ENCODE assay signal across 10 cellular contexts in the genomic region with DNA sequence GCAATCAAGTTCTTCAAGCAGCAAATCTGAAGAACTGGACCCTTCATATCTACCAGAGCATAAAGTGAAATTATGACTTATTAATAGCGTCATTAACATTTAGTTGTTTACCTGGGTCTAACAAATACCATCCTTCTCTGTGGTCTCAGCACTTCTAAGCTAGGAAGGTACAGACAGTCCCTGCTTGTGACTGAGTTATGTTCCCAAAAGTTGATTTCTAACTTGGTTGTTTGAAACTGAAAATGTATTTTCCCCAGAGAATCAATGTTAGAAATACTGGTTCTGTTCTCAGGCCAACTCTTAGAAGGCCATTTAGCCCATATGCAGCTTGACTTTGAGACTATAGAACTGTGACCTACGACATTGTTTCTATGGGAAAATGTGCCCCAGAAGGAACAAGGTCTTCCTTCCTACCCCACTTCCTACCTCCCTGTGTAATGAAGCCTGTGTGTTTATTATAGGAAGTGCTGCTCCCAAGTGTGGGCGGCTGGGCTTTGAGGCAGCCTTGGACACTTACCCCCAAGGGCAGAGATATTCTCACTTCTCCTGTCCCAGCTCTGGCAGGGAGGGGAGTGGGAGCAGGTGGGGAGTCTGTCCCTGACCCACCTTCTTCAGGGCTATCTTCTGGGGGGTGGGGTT. TPM values are rescaled to one million over a fixed set of nuclear protein-coding genes. Genes with fewer than 3 reads are reported as not detected.
DNase-seq lines count a peak whose midpoint lies in the region; ATAC-seq and TF ChIP-seq lines count a peak whose summit lies in the region.
"Had no signal": no experiment of that assay in that cellular context is flagged by ENCODE, and none has a peak within 500 bp of the region (broad histone marks: within the 10 kb centered on the region; RNA-seq: fewer than 3 reads in every experiment).

No MANE protein-coding gene starts in this region.

- CTCF ChIA-PET in HEK293 (lab: Yijun Ruan, JAX) = no interaction called here

- H3K4me3 ChIP-seq in HEK293 (ENCODE audit: low read depth, low read length) = no peak overlapping the region
- H3K4me3 ChIP-seq in Loucy (ENCODE audit: low read length, poor library complexity, severe bottlenecking) = no peak overlapping the region
- no peak overlapping the region for H3K4me3 ChIP-seq in mucosa of descending colon
- H3K4me3 ChIP-seq in smooth muscle cell = no peak overlapping the region

- no peaks in the 10 kb centered on the region for H4K20me1 ChIP-seq in Loucy (ENCODE audit: insufficient read depth, low read length, poor library complexity, severe bottlenecking)
- H4K20me1 ChIP-seq in smooth muscle cell (ENCODE audit: low read depth) = no peaks in the 10 kb centered on the region

- intact Hi-C loops in mucosa of descending colon (cut with DNase I, micrococcal nuclease) = no loop called here

- H3K9ac ChIP-seq in Loucy (ENCODE audit: low read depth, low read length, poor library complexity, severe bottlenecking) (no peak overlapping the region), smooth muscle cell (ENCODE audit: low read depth) (no peak overlapping the region)

- H3K36me3 ChIP-seq in HEK293 (ENCODE audit: control insufficient read depth in 2 of 2, insufficient read depth in 1 of 2, low read length in 2 of 2) (no peaks in the 10 kb centered on the region), Loucy (ENCODE audit: insufficient read depth, low read length) (no peaks in the 10 kb centered on the region), mucosa of descending colon (ENCODE audit: low read depth) (no peaks in the 10 kb centered on the region), smooth muscle cell (ENCODE audit: low read depth) (no peaks in the 10 kb centered on the region)

- H3K27ac ChIP-seq in HEK293 (ENCODE audit: extremely low read depth, low read depth, low read length) (no peak overlapping the region), smooth muscle cell (ENCODE audit: low read depth) (no peak overlapping the region)
- H3K27ac ChIP-seq: 22Rv1 had no signal

- peak; percentile 21 for ATAC-seq in mucosa of descending colon
- ATAC-seq: WTC11 had no signal

- H3K9me2 ChIP-seq in Loucy (replicated peaks; ENCODE audit: low read depth, low read length) = no peaks in the 10 kb centered on the region

- TF ChIP-seq CTCF in HEK293 (tag by site-specific recombination; IDR thresholded peaks at IDR 0.05) (no peak), Loucy (conservative IDR thresholded peaks at IDR 0.05; ENCODE audit: low read length) (no peak), mucosa of descending colon (IDR thresholded peaks at IDR 0.05) (no peak), smooth muscle cell (IDR thresholded peaks at IDR 0.05; ENCODE audit: borderline replicate concordance, insufficient read depth, poor library complexity, severe bottlenecking) (no peak)

- H3K9me3 ChIP-seq in HEK293 (ENCODE audit: control insufficient read depth, insufficient read depth, low read depth, low read length) (no peaks in the 10 kb centered on the region), Loucy (ENCODE audit: insufficient read depth, low read depth, low read length) (no peaks in the 10 kb centered on the region), mucosa of descending colon (no peaks in the 10 kb centered on the region), smooth muscle cell (replicated peaks; ENCODE audit: low read depth) (no peaks in the 10 kb centered on the region)

- H2AFZ ChIP-seq in Loucy (ENCODE audit: low read length) = peak overlapping the region; percentile 16
- H2AFZ ChIP-seq in smooth muscle cell (ENCODE audit: low read depth) = no peak overlapping the region

- H3K4me1 ChIP-seq in HEK293 (ENCODE audit: control insufficient read depth, insufficient read depth, low read length) (peaks cover 3% of the 10 kb centered on the region; the same call in 1 of the 2 replicates), Loucy (ENCODE audit: insufficient read depth, low read length, poor library complexity, severe bottlenecking) (peaks cover 19% of the 10 kb centered on the region), mucosa of descending colon (ENCODE audit: low read depth) (no peaks in the 10 kb centered on the region), smooth muscle cell (ENCODE audit: low read depth) (no peaks in the 10 kb centered on the region)

- H3K4me2 ChIP-seq in Loucy (ENCODE audit: low read depth, low read length, poor library complexity, severe bottlenecking) (peak overlapping the region; percentile 5), smooth muscle cell (no peak overlapping the region)

- POLR2A ChIA-PET in HEK293 (lab: Yijun Ruan, JAX) = interaction anchor here (1.2 kb wide), 1 partner anchor 36 kb away, joined by 4 read pairs; a partner anchor contains a TSS

- H3K27me3 ChIP-seq in Loucy (ENCODE audit: insufficient read depth, low read length, poor library complexity, severe bottlenecking) (no peaks in the 10 kb centered on the region), smooth muscle cell (ENCODE audit: low read depth) (no peaks in the 10 kb centered on the region)

- WGBS in smooth muscle cell (ENCODE audit: low lambda C conversion rate) = 82% methylated on average over 3 of the region's 3 CpGs

- DNase-seq in DMS53 (lab: John Stamatoyannopoulos, UW) = peak; percentile 12
- no peak for DNase-seq in DMS53 treated with DMSO at 0.1 percent for 48 hours (lab: John Stamatoyannopoulos, UW; ENCODE audit: unreplicated experiment)
- DNase-seq in mucosa of descending colon = no peak
- DNase-seq in T-helper 9 cell = no peak
- no peak for DNase-seq in stimulated activated CD4-positive, alpha-beta T cell treated with anti-CD3 and anti-CD28 coated beads, Interleukin-12 subunit alpha, Interleukin-12 subunit beta, amount 100 ng/mL, for 4 hours
- no peak for DNase-seq in smooth muscle cell (lab: John Stamatoyannopoulos, UW; ENCODE audit: unreplicated experiment)

- H3K79me2 ChIP-seq in Loucy (ENCODE audit: insufficient read depth, low read length) = no peaks in the 10 kb centered on the region
- no peaks in the 10 kb centered on the region for H3K79me2 ChIP-seq in smooth muscle cell (ENCODE audit: low read depth)

- H3F3A ChIP-seq in Loucy (ENCODE audit: low read depth) (no peaks in the 10 kb centered on the region), smooth muscle cell (ENCODE audit: low read depth) (peaks cover 5% of the 10 kb centered on the region)

TF ChIP-seq in HEK293, 187 proteins besides CTCF, POLR2A, EP300 and RAD21:
- peak; percentile 47; the same call in 1 of the 2 replicates for TF ChIP-seq ZFHX2 (tag by site-specific recombination; conservative IDR thresholded peaks at IDR 0.05)
- TF ChIP-seq ZNF558 (tag by site-specific recombination; IDR thresholded peaks at IDR 0.05) = no peak

RNA-seq across cellular contexts. Expression of a gene that starts 12.2 kb away (rescaled TPM):
- total RNA-seq in mucosa of descending colon = 10 to 100 TPM; 47.6 to 86.8 (median 73.9) TPM
- 107 and 115 TPM in 2 replicates for total RNA-seq in smooth muscle cell
- polyA plus RNA-seq in smooth muscle cell = 26.8 and 38.6 TPM in 2 replicates

RNA-seq across cellular contexts. Expression of a gene that starts 35.2 kb away (rescaled TPM):
- total RNA-seq in mucosa of descending colon (10 to 100 TPM; 21.3 to 26.6 (median 26.3) TPM), smooth muscle cell (25.9 and 26.6 TPM in 2 replicates)
- 18.3 and 20.5 TPM in 2 replicates for polyA plus RNA-seq in smooth muscle cell
